7 cellular contexts compared by ENCODE assay signal in genomic region chr10:97494863-97495506, GRCh38. TPM values are rescaled to one million over a fixed set of nuclear protein-coding genes. Genes with fewer than 3 reads are reported as not detected.
DNase-seq lines count a peak whose midpoint lies in the region; ATAC-seq lines count a peak whose summit lies in the region.
"Had no signal": no experiment of that assay in that cellular context is flagged by ENCODE, and none has a peak within 500 bp of the region (broad histone marks: within the 10 kb centered on the region; RNA-seq: fewer than 3 reads in every experiment).

No MANE protein-coding gene starts in this region.

- peak overlapping the region; percentile 79 to 93 (median 90) for H3K27ac Mint-ChIP-seq in CD4-positive, alpha-beta memory T cell
- H3K27ac Mint-ChIP-seq in T-helper 1 cell treated with Interleukin-12 subunit alpha and Interleukin-12 subunit beta and Interleukin-4 antibody, amounts not matched to agents 30 μg/mL and 1 μg/mL, for 36 hours = peak overlapping the region; percentile 73

- H3K9me3 ChIP-seq in CD4-positive, alpha-beta memory T cell (ENCODE audit: control insufficient read depth in 1 of 2, low read length in 2 of 2) = no peaks in the 10 kb centered on the region
- H3K9me3 ChIP-seq in iPS-18a (ENCODE audit: control insufficient read depth, low read depth, low read length) = no peaks in the 10 kb centered on the region

- DNase-seq in CD4-positive, alpha-beta memory T cell = peak; percentile 21 to 62 (median 31)
- no peak for DNase-seq in NCI-H524 treated with DMSO at 0.1 percent for 48 hours (lab: John Stamatoyannopoulos, UW)
- DNase-seq: foreskin fibroblast had no signal

- peaks cover 60% of the 10 kb centered on the region for H3K4me1 ChIP-seq in CD4-positive, alpha-beta memory T cell (ENCODE audit: insufficient read depth, low read length)
- peaks cover 18% of the 10 kb centered on the region for H3K4me1 ChIP-seq in iPS-18a (ENCODE audit: control insufficient read depth, low read depth, low read length)

- no peaks in the 10 kb centered on the region for H3K9me3 Mint-ChIP-seq in CD4-positive, alpha-beta memory T cell
- no peaks in the 10 kb centered on the region for H3K9me3 Mint-ChIP-seq in T-helper 1 cell treated with Interleukin-12 subunit alpha and Interleukin-12 subunit beta and Interleukin-4 antibody, amounts not matched to agents 30 μg/mL and 1 μg/mL, for 36 hours

- H3K9ac ChIP-seq in iPS-18a (ENCODE audit: low read length) = peak overlapping the region; percentile 1

- peak overlapping the region in 7 of 8 donors; percentile 47 to 82 (median 61) for H3K4me3 Mint-ChIP-seq in CD4-positive, alpha-beta memory T cell
- peak overlapping the region; percentile 66 for H3K4me3 Mint-ChIP-seq in T-helper 1 cell treated with Interleukin-12 subunit alpha and Interleukin-12 subunit beta and Interleukin-4 antibody, amounts not matched to agents 30 μg/mL and 1 μg/mL, for 36 hours

- POLR2A ChIA-PET in CD4-positive, alpha-beta memory T cell (lab: Charles Lee; ENCODE audit: partially characterized antibody) = interaction anchor here (0.8 kb wide), 1 partner anchor 94 kb away, joined by 3 read pairs; the partner anchor contains the start of gene RRP12

- H3K4me3 ChIP-seq in CD4-positive, alpha-beta memory T cell (ENCODE audit: low read length in 2 of 2) = no peak overlapping the region
- peak overlapping the region; percentile 39 for H3K4me3 ChIP-seq in iPS-18a (ENCODE audit: low read length)

- peaks cover 2% of the 10 kb centered on the region in 2 donors for H3K27me3 Mint-ChIP-seq in CD4-positive, alpha-beta memory T cell
- peaks cover 4% of the 10 kb centered on the region for H3K27me3 Mint-ChIP-seq in T-helper 1 cell treated with Interleukin-12 subunit alpha and Interleukin-12 subunit beta and Interleukin-4 antibody, amounts not matched to agents 30 μg/mL and 1 μg/mL, for 36 hours (ENCODE audit: low read depth)

- H3K27ac ChIP-seq in CD4-positive, alpha-beta memory T cell (ENCODE audit: low read depth, low read length) = peak overlapping the region; percentile 19
- no peak overlapping the region for H3K27ac ChIP-seq in iPS-18a (ENCODE audit: low read length)

- CTCF ChIA-PET in CD4-positive, alpha-beta memory T cell (lab: Charles Lee; ENCODE audit: partially characterized antibody) = interaction anchor here (0.6 to 1.3 kb wide), 3 partner anchors 30 to 211 kb away, joined by 3 to 4 read pairs (median 3); no protein-coding TSS in a partner anchor

- intact Hi-C loops in CD4-positive, alpha-beta memory T cell (cut with micrococcal nuclease) = no loop called here

- ATAC-seq in HG03095 (IDR thresholded peaks at IDR 0.05; ENCODE audit: unreplicated experiment) (no peak), GM19023 (IDR thresholded peaks at IDR 0.05; ENCODE audit: unreplicated experiment) (no peak)

- no peaks in the 10 kb centered on the region for H3K27me3 ChIP-seq in CD4-positive, alpha-beta memory T cell (ENCODE audit: insufficient read depth, low read length)
- peaks cover 8% of the 10 kb centered on the region for H3K27me3 ChIP-seq in iPS-18a (ENCODE audit: control insufficient read depth, insufficient read depth, low read length)

- H3K4me1 Mint-ChIP-seq in CD4-positive, alpha-beta memory T cell = peaks cover 34 to 59% (median 46%) of the 10 kb centered on the region in 4 donors
- peaks cover 38% of the 10 kb centered on the region for H3K4me1 Mint-ChIP-seq in T-helper 1 cell treated with Interleukin-12 subunit alpha and Interleukin-12 subunit beta and Interleukin-4 antibody, amounts not matched to agents 30 μg/mL and 1 μg/mL, for 36 hours (ENCODE audit: low read depth)

- no peaks in the 10 kb centered on the region for H3K36me3 ChIP-seq in CD4-positive, alpha-beta memory T cell (ENCODE audit: insufficient read depth, low read length)
- H3K36me3 ChIP-seq in iPS-18a (ENCODE audit: control insufficient read depth, low read depth, low read length) = no peaks in the 10 kb centered on the region

- H3K36me3 Mint-ChIP-seq in CD4-positive, alpha-beta memory T cell = peaks cover 0 to 27% of the 10 kb centered on the region in 2 donors
- H3K36me3 Mint-ChIP-seq in T-helper 1 cell treated with Interleukin-12 subunit alpha and Interleukin-12 subunit beta and Interleukin-4 antibody, amounts not matched to agents 30 μg/mL and 1 μg/mL, for 36 hours (ENCODE audit: low read depth) = peaks cover 7% of the 10 kb centered on the region

RNA-seq across cellular contexts. Expression of gene MMS19, which starts 3.2 kb away (rescaled TPM):
- 100 to 1,000 TPM; 109 to 111 TPM for total RNA-seq in CD4-positive, alpha-beta memory T cell
- polyA plus RNA-seq in CD4-positive, alpha-beta memory T cell = 10 to 100 TPM; 35.9 to 43.1 TPM

RNA-seq across cellular contexts. Expression of gene UBTD1, which starts 3.7 kb away (rescaled TPM):
- total RNA-seq in CD4-positive, alpha-beta memory T cell = 1 to 10 TPM; 1.9 TPM
- polyA plus RNA-seq in CD4-positive, alpha-beta memory T cell = 1 to 10 TPM; 1.3 to 1.7 TPM

RNA-seq across cellular contexts. Expression of gene ZDHHC16, which starts 49.0 kb away (rescaled TPM):
- 10 to 100 TPM; 29.6 to 29.7 TPM for total RNA-seq in CD4-positive, alpha-beta memory T cell
- 10 to 100 TPM; 33.9 to 52.1 TPM for polyA plus RNA-seq in CD4-positive, alpha-beta memory T cell

RNA-seq across cellular contexts. Expression of gene EXOSC1, which starts 49.2 kb away (rescaled TPM):
- 10 to 100 TPM; 60.6 to 62.7 TPM for total RNA-seq in CD4-positive, alpha-beta memory T cell
- polyA plus RNA-seq in CD4-positive, alpha-beta memory T cell = 10 to 100 TPM; 93.3 to 93.7 TPM
